In the genomic region with DNA sequence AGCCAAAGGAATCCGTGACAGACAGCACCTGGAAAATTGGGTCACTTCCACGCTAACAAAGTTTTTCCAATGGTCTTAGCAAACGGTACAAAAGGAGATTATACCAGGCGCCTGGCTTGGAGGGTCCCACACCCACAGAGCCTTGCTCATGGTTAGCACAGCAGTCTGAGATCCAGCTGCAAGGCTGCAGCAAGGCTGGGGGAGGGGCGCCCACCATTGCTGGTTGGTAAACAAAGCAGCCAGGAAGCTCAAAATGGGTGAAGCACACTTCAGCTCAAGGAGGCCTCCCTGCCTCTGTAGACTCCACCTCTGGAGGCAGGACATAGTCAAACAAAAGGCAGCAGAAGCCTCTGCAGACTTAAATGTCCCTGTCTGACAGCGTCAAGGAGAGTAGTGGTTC, we compare ENCODE assay signal across 33 cellular contexts. TPM values are rescaled to one million over a fixed set of nuclear protein-coding genes. Genes with fewer than 3 reads are reported as not detected.
"Had no signal": no experiment of that assay in that cellular context is flagged by ENCODE, and none has a peak within 500 bp of the region (broad histone marks: within the 10 kb centered on the region; RNA-seq: fewer than 3 reads in every experiment).

No MANE protein-coding gene starts in this region.

- H3K4me1 ChIP-seq: ascending aorta had no signal

- H3K27me3 Mint-ChIP-seq: activated B cell treated with CpG ODN at 0.5 μM for 24 hours; activated CD4-positive, alpha-beta memory T cell treated with anti-CD3 and anti-CD28 coated beads for 36 hours; activated CD4-positive, alpha-beta T cell treated with anti-CD3 and anti-CD28 coated beads, Interleukin-2, amount 10 ng/mL, durations not matched to agents 7 days and 5 days; activated CD8-positive, alpha-beta T cell treated with anti-CD3 and anti-CD28 coated beads for 36 hours; activated naive CD8-positive, alpha-beta T cell treated with anti-CD3 and anti-CD28 coated beads for 36 hours; activated T-helper 17 cell treated with anti-CD3 and anti-CD28 coated beads, Interleukin-2, amount 50 U/mL, for 72 hours; brain; central memory CD8-positive, alpha-beta T cell had no signal

- H3K4me3 Mint-ChIP-seq: activated B cell treated with CpG ODN at 0.5 μM for 24 hours; activated CD4-positive, alpha-beta memory T cell treated with anti-CD3 and anti-CD28 coated beads for 36 hours; activated CD4-positive, alpha-beta T cell treated with anti-CD3 and anti-CD28 coated beads, Interleukin-2, amount 10 ng/mL, durations not matched to agents 7 days and 5 days; activated CD8-positive, alpha-beta T cell treated with anti-CD3 and anti-CD28 coated beads for 36 hours; activated naive CD4-positive, alpha-beta T cell treated with anti-CD3 and anti-CD28 coated beads for 36 hours; activated naive CD8-positive, alpha-beta T cell treated with anti-CD3 and anti-CD28 coated beads for 36 hours; activated T-cell treated with anti-CD3 and anti-CD28 coated beads, Interleukin-2, amount 50 U/mL, for 4 hours; activated T-cell treated with anti-CD3 and anti-CD28 coated beads, Interleukin-2, amount 50 U/mL, for 72 hours; activated T-helper 1 cell treated with anti-CD3 and anti-CD28 coated beads, Interleukin-12 subunit alpha, Interleukin-12 subunit beta, Interleukin-2, Interleukin-4 antibody, amounts not matched to agents 30 ng/mL and 10 ng/mL and 1 ng/mL, durations not matched to agents 14 hours and 24 hours and 36 hours; activated T-helper 17 cell treated with anti-CD3 and anti-CD28 coated beads, Interleukin-2, amount 50 U/mL, for 72 hours; brain; central memory CD8-positive, alpha-beta T cell; T-helper 1 cell treated with Interleukin-12 subunit alpha and Interleukin-12 subunit beta and Interleukin-4 antibody, amounts not matched to agents 30 μg/mL and 1 μg/mL, for 36 hours; T-helper 2 cell treated with Interferon-gamma antibody and Interleukin-4, amounts not matched to agents 5 μg/mL and 100 μg/mL, for 36 hours had no signal

- H3K27ac Mint-ChIP-seq: activated B cell treated with CpG ODN at 0.5 μM for 24 hours; activated CD4-positive, alpha-beta memory T cell treated with anti-CD3 and anti-CD28 coated beads for 36 hours; activated CD4-positive, alpha-beta T cell treated with anti-CD3 and anti-CD28 coated beads, Interleukin-2, amount 10 ng/mL, durations not matched to agents 7 days and 5 days; activated CD8-positive, alpha-beta T cell treated with anti-CD3 and anti-CD28 coated beads for 36 hours; activated naive CD4-positive, alpha-beta T cell treated with anti-CD3 and anti-CD28 coated beads for 36 hours; activated naive CD4-positive, alpha-beta T cell treated with anti-CD3 and anti-CD28 coated beads, Interleukin-2, amount 50 U/mL, for 72 hours; activated naive CD8-positive, alpha-beta T cell treated with anti-CD3 and anti-CD28 coated beads for 36 hours; activated T-cell treated with anti-CD3 and anti-CD28 coated beads, Interleukin-2, amount 50 U/mL, for 72 hours; activated T-helper 1 cell treated with anti-CD3 and anti-CD28 coated beads, Interleukin-12 subunit alpha, Interleukin-12 subunit beta, Interleukin-2, Interleukin-4 antibody, amounts not matched to agents 30 ng/mL and 10 ng/mL and 1 ng/mL, durations not matched to agents 14 hours and 24 hours and 36 hours; activated T-helper 17 cell treated with anti-CD3 and anti-CD28 coated beads, Interleukin-2, amount 50 U/mL, for 72 hours; brain; T-helper 1 cell treated with Interleukin-12 subunit alpha and Interleukin-12 subunit beta and Interleukin-4 antibody, amounts not matched to agents 30 μg/mL and 1 μg/mL, for 36 hours; T-helper 2 cell treated with Interferon-gamma antibody and Interleukin-4, amounts not matched to agents 5 μg/mL and 100 μg/mL, for 36 hours had no signal

- H3K9me3 Mint-ChIP-seq: activated B cell treated with CpG ODN at 0.5 μM for 24 hours; activated CD4-positive, alpha-beta memory T cell treated with anti-CD3 and anti-CD28 coated beads for 36 hours; activated CD4-positive, alpha-beta T cell treated with anti-CD3 and anti-CD28 coated beads, Interleukin-2, amount 10 ng/mL, durations not matched to agents 7 days and 5 days; activated CD8-positive, alpha-beta T cell treated with anti-CD3 and anti-CD28 coated beads for 36 hours; activated naive CD4-positive, alpha-beta T cell treated with anti-CD3 and anti-CD28 coated beads for 36 hours; activated naive CD4-positive, alpha-beta T cell treated with anti-CD3 and anti-CD28 coated beads, Interleukin-2, amount 50 U/mL, for 72 hours; activated naive CD8-positive, alpha-beta T cell treated with anti-CD3 and anti-CD28 coated beads for 36 hours; activated T-helper 1 cell treated with anti-CD3 and anti-CD28 coated beads, Interleukin-12 subunit alpha, Interleukin-12 subunit beta, Interleukin-2, Interleukin-4 antibody, amounts not matched to agents 30 ng/mL and 10 ng/mL and 1 ng/mL, durations not matched to agents 14 hours and 24 hours and 36 hours; central memory CD8-positive, alpha-beta T cell; T-helper 1 cell treated with Interleukin-12 subunit alpha and Interleukin-12 subunit beta and Interleukin-4 antibody, amounts not matched to agents 30 μg/mL and 1 μg/mL, for 36 hours; T-helper 2 cell treated with Interferon-gamma antibody and Interleukin-4, amounts not matched to agents 5 μg/mL and 100 μg/mL, for 36 hours had no signal

- H3K36me3 ChIP-seq: ascending aorta, cardiac muscle cell had no signal

- H3K27ac ChIP-seq: ascending aorta, cardiac muscle cell, VCaP had no signal

- H3K4me1 Mint-ChIP-seq: brain had no signal

- ATAC-seq: activated CD8-positive, alpha-beta T cell treated with anti-CD3 and anti-CD28 coated beads for 36 hours; activated naive CD4-positive, alpha-beta T cell treated with anti-CD3 and anti-CD28 coated beads, Interleukin-2, amount 50 U/mL, for 72 hours; activated T-cell treated with anti-CD3 and anti-CD28 coated beads, Interleukin-2, amount 50 U/mL, for 4 hours; activated T-cell treated with anti-CD3 and anti-CD28 coated beads, Interleukin-2, amount 50 U/mL, for 72 hours; activated T-helper 17 cell treated with anti-CD3 and anti-CD28 coated beads, Interleukin-2, amount 50 U/mL, for 72 hours had no signal

- H3K4me3 ChIP-seq: ascending aorta, cardiac muscle cell had no signal

- H3K9me3 ChIP-seq: ascending aorta had no signal

- H3K36me3 Mint-ChIP-seq: activated CD4-positive, alpha-beta memory T cell treated with anti-CD3 and anti-CD28 coated beads for 36 hours; brain had no signal

- H3K27me3 ChIP-seq: ascending aorta, cardiac muscle cell had no signal

- DNase-seq: activated B cell treated with CpG ODN at 0.5 μM for 24 hours; activated CD4-positive, alpha-beta memory T cell treated with anti-CD3 and anti-CD28 coated beads for 36 hours; activated CD4-positive, alpha-beta T cell treated with anti-CD3 and anti-CD28 coated beads for 48 hours; activated CD4-positive, alpha-beta T cell treated with anti-CD3 and anti-CD28 coated beads, Interleukin-2, amount 10 ng/mL, durations not matched to agents 7 days and 5 days; activated CD4-positive, alpha-beta T cell treated with anti-CD3 and anti-CD28 coated beads, Interleukin-2, amount 50 U/mL, for 4 hours; activated CD4-positive, CD25-positive, alpha-beta regulatory T cell treated with anti-CD3 and anti-CD28 coated beads, Interleukin-2, amount 50 U/mL, for 72 hours; activated CD8-positive, alpha-beta memory T cell treated with anti-CD3 and anti-CD28 coated beads, Interleukin-2, amount 50 U/mL, for 4 hours; activated CD8-positive, alpha-beta T cell treated with anti-CD3 and anti-CD28 coated beads for 36 hours; activated effector memory CD4-positive, alpha-beta T cell treated with anti-CD3 and anti-CD28 coated beads, Interleukin-2, amount 50 U/mL, for 16 hours; activated gamma-delta T cell treated with Interleukin-2 at 50 U/mL for 16 hours; activated naive CD4-positive, alpha-beta T cell; activated naive CD4-positive, alpha-beta T cell treated with anti-CD3 and anti-CD28 coated beads for 36 hours; activated naive CD4-positive, alpha-beta T cell treated with anti-CD3 and anti-CD28 coated beads, Interleukin-2, amount 50 U/mL, for 16 hours; activated naive CD8-positive, alpha-beta T cell treated with anti-CD3 and anti-CD28 coated beads for 36 hours; activated T-cell treated with anti-CD3 and anti-CD28 coated beads for 4 hours; activated T-cell treated with anti-CD3 and anti-CD28 coated beads, Interleukin-2, amount 50 U/mL, for 1 hour; activated T-cell treated with anti-CD3 and anti-CD28 coated beads, Interleukin-2, amount 50 U/mL, for 4 hours; activated T-cell treated with anti-CD3 and anti-CD28 coated beads, Interleukin-2, amount 50 U/mL, for 72 hours; amygdala; caudate nucleus; cerebellar nuclear complex; T-helper 1 cell; T-helper 9 cell had no signal

RNA-seq across cellular contexts. Expression of gene EIF1AY, which starts 47.1 kb away (rescaled TPM):
- polyA plus RNA-seq: cardiac muscle cell had no signal
